8 cellular contexts compared by ENCODE assay signal in genomic region chr2:43129676-43130547, GRCh38.
DNase-seq lines count a peak whose midpoint lies in the region; ATAC-seq and TF ChIP-seq lines count a peak whose summit lies in the region.

No MANE protein-coding gene starts in this region.

- BruUV-seq in PC-3 (replicated peaks; lab: Mats Ljungman, UMichigan), result no TSS peak

- CTCF ChIA-PET in CD4-positive, alpha-beta memory T cell (lab: Charles Lee; ENCODE audit: partially characterized antibody), result interaction anchor here (1.1 to 18.4 kb wide), 10 partner anchors 10 to 408 kb away, joined by 3 to 445 read pairs (median 26); partner anchors contain the start of gene ZFP36L2
- CTCF ChIA-PET in PC-3 (lab: Charles Lee), result no interaction called here

- peaks cover 78% of the 10 kb centered on the region for H3K4me1 ChIP-seq in CD4-positive, alpha-beta memory T cell (ENCODE audit: insufficient read depth, low read length)
- H3K4me1 ChIP-seq in PC-3 (ENCODE audit: insufficient read depth, low read length), result peaks cover 23% of the 10 kb centered on the region
- peaks cover 8 to 13% of the 10 kb centered on the region in 2 donors for H3K4me1 ChIP-seq in neuronal stem cell (ENCODE audit: control insufficient read depth in 2 of 2, insufficient read depth in 1 of 2, low read depth in 1 of 2, low read length in 2 of 2)

- peak in 4 of 5 donors; percentile 36 to 73 (median 58) for DNase-seq in CD4-positive, alpha-beta memory T cell
- DNase-seq in PC-3, result no peak
- peak; percentile 45 for DNase-seq in ecto neural progenitor cell (ENCODE audit: low spot score)
- DNase-seq in neuronal stem cell (ENCODE audit: low spot score), result no peak
- no peak for DNase-seq in glomerular visceral epithelial cell (ENCODE audit: extremely low spot score)
- DNase-seq in middle frontal gyrus (ENCODE audit: extremely low spot score, low spot score), result no peak
- DNase-seq in A172 (ENCODE audit: low spot score), result no peak

- no peaks in the 10 kb centered on the region for H3K9me3 ChIP-seq in CD4-positive, alpha-beta memory T cell (ENCODE audit: control insufficient read depth in 1 of 2, low read length in 2 of 2)
- H3K9me3 ChIP-seq in PC-3 (ENCODE audit: low read length) (no peaks in the 10 kb centered on the region), neuronal stem cell (replicated peaks in 1 of 2; ENCODE audit: control insufficient read depth in 2 of 2, insufficient read depth in 1 of 2, low read depth in 1 of 2, low read length in 2 of 2) (no peaks in the 10 kb centered on the region)

- H3K9me2 ChIP-seq in PC-3 (replicated peaks; ENCODE audit: low read length), result no peaks in the 10 kb centered on the region

- H3K27me3 Mint-ChIP-seq in CD4-positive, alpha-beta memory T cell, result no peaks in the 10 kb centered on the region

- peak overlapping the region; percentile 18 for H2BK15ac ChIP-seq in neuronal stem cell (ENCODE audit: low read length)

- no peaks in the 10 kb centered on the region for H3K36me3 ChIP-seq in CD4-positive, alpha-beta memory T cell (ENCODE audit: insufficient read depth, low read length)
- H3K36me3 ChIP-seq in PC-3 (ENCODE audit: low read depth, low read length) (no peaks in the 10 kb centered on the region), neuronal stem cell (replicated peaks in 1 of 2; ENCODE audit: control insufficient read depth in 2 of 2, insufficient read depth in 2 of 2, low read length in 2 of 2) (no peaks in the 10 kb centered on the region)

- no peak overlapping the region for H4K8ac ChIP-seq in neuronal stem cell (ENCODE audit: low read depth, low read length)

- H3K18ac ChIP-seq in neuronal stem cell (ENCODE audit: low read length), result peak overlapping the region; percentile 84

- peak overlapping the region; percentile 97 to 100 (median 100) for H3K27ac Mint-ChIP-seq in CD4-positive, alpha-beta memory T cell

- peak overlapping the region; percentile 57 for H2BK120ac ChIP-seq in neuronal stem cell (ENCODE audit: low read depth, low read length)

- peak overlapping the region; percentile 46 to 81 (median 66) for H3K4me3 Mint-ChIP-seq in CD4-positive, alpha-beta memory T cell

- H3F3A ChIP-seq in PC-3 (ENCODE audit: low read length, unreplicated experiment), result no peaks in the 10 kb centered on the region

- H2AK5ac ChIP-seq in neuronal stem cell (ENCODE audit: low read depth, low read length), result peak overlapping the region; percentile 96

- peaks cover 62 to 84% (median 70%) of the 10 kb centered on the region in 4 donors for H3K4me1 Mint-ChIP-seq in CD4-positive, alpha-beta memory T cell

- TF ChIP-seq CTCF in PC-3 (conservative IDR thresholded peaks at IDR 0.05; ENCODE audit: low read depth, low read length), result no peak

- no peaks in the 10 kb centered on the region for H3K36me3 Mint-ChIP-seq in CD4-positive, alpha-beta memory T cell

- H4K91ac ChIP-seq in neuronal stem cell (ENCODE audit: low read depth, low read length, poor library complexity), result no peak overlapping the region

- no peaks in the 10 kb centered on the region for H3K9me3 Mint-ChIP-seq in CD4-positive, alpha-beta memory T cell

- peak overlapping the region; percentile 10; the same call in 1 of the 2 replicates for H3K9ac ChIP-seq in PC-3 (ENCODE audit: low read length)
- H3K9ac ChIP-seq in neuronal stem cell (ENCODE audit: low read depth, low read length, poor library complexity), result no peak overlapping the region

- H3K79me1 ChIP-seq in neuronal stem cell (ENCODE audit: low read depth, low read length), result no peaks in the 10 kb centered on the region

- H3K27me3 ChIP-seq in CD4-positive, alpha-beta memory T cell (ENCODE audit: insufficient read depth, low read length), result no peaks in the 10 kb centered on the region
- no peaks in the 10 kb centered on the region for H3K27me3 ChIP-seq in PC-3 (ENCODE audit: low read length)
- H3K27me3 ChIP-seq in neuronal stem cell (ENCODE audit: control insufficient read depth in 3 of 3, insufficient read depth in 3 of 3, low read depth in 1 of 3, low read length in 3 of 3), result no peaks in the 10 kb centered on the region

- H3K27ac ChIP-seq in CD4-positive, alpha-beta memory T cell (ENCODE audit: low read depth, low read length), result peak overlapping the region; percentile 83
- H3K27ac ChIP-seq in PC-3 (ENCODE audit: low read length) (peak overlapping the region; percentile 83; the same call in 1 of the 2 replicates), neuronal stem cell (replicated peaks; ENCODE audit: low read length) (no peak overlapping the region)

- H2AFZ ChIP-seq in PC-3 (ENCODE audit: low read length) (no peak overlapping the region), neuronal stem cell (ENCODE audit: low read length) (peak overlapping the region; percentile 61)

- no peak overlapping the region for H3K23ac ChIP-seq in neuronal stem cell (ENCODE audit: low read depth, low read length, poor library complexity)

- H3K4me2 ChIP-seq in PC-3 (ENCODE audit: low read length) (peak overlapping the region; percentile 37; the same call in 1 of the 2 replicates), neuronal stem cell (ENCODE audit: insufficient read depth, low read length, poor library complexity, severe bottlenecking) (no peak overlapping the region)

- peak overlapping the region; percentile 59 for H3K4ac ChIP-seq in neuronal stem cell (ENCODE audit: low read length)

- POLR2A ChIA-PET in CD4-positive, alpha-beta memory T cell (lab: Charles Lee; ENCODE audit: partially characterized antibody), result interaction anchor here (1.2 to 65.0 kb wide), 6 partner anchors 10 to 413 kb away, joined by 3 to 6960 read pairs (median 34); partner anchors contain the start of gene ZFP36L2
- POLR2A ChIA-PET in PC-3 (lab: Charles Lee; ENCODE audit: unreplicated experiment), result no interaction called here

- no peaks in the 10 kb centered on the region for H3K79me2 ChIP-seq in PC-3 (ENCODE audit: low read length)

- no peak overlapping the region for H3K14ac ChIP-seq in neuronal stem cell (ENCODE audit: low read length)

- no peaks in the 10 kb centered on the region for H4K20me1 ChIP-seq in PC-3 (ENCODE audit: low read length)

- no peak for ATAC-seq in PC-3
- no peak for ATAC-seq in HG03108 (IDR thresholded peaks at IDR 0.05; ENCODE audit: unreplicated experiment)

- intact Hi-C loops in CD4-positive, alpha-beta memory T cell (cut with micrococcal nuclease), result loop anchor here (5.0 to 10.0 kb wide), 2 partner anchors 155 to 297 kb away; no protein-coding TSS in a partner anchor
- intact Hi-C loops in PC-3 (cut with micrococcal nuclease), result loop anchor here (2.0 to 10.0 kb wide), 3 partner anchors 55 to 415 kb away; no protein-coding TSS in a partner anchor

- peak overlapping the region in 1 of 2 donors; percentile 31 for H3K4me3 ChIP-seq in CD4-positive, alpha-beta memory T cell (ENCODE audit: low read length in 2 of 2)
- no peak overlapping the region for H3K4me3 ChIP-seq in PC-3 (ENCODE audit: low read length)
- no peak overlapping the region for H3K4me3 ChIP-seq in neuronal stem cell (ENCODE audit: low read length in 2 of 2)

- H2BK5ac ChIP-seq in neuronal stem cell (ENCODE audit: low read length), result peak overlapping the region; percentile 88

- WGBS in neuronal stem cell (ENCODE audit: extremely low coverage in 2 of 2, insufficient read length in 2 of 2, insufficient replicate concordance in 1 of 2), 2 donors, result no CpG with 5 or more reads among the region's 14 CpGs

- peak overlapping the region; percentile 99 for H2BK12ac ChIP-seq in neuronal stem cell (ENCODE audit: low read length)

Comparison
In these comparisons a context has a peak if more than half of its experiments do, and no peak if none do; other contexts are left out.
1. DNase-seq: peak in CD4-positive, alpha-beta memory T cell (4 of 5) and ecto neural progenitor cell (single experiment); none in PC-3 (single experiment), neuronal stem cell (single experiment), glomerular visceral epithelial cell (single experiment), middle frontal gyrus (single experiment) and A172 (single experiment).